In genomic region chr9:137222190-137223077, GRCh38 we compare ENCODE assay signal across 8 cellular contexts. TPM values are rescaled to one million over a fixed set of nuclear protein-coding genes. Genes with fewer than 3 reads are reported as not detected.
DNase-seq lines count a peak whose midpoint lies in the region; ATAC-seq and TF ChIP-seq lines count a peak whose summit lies in the region.

A gene with protein sequence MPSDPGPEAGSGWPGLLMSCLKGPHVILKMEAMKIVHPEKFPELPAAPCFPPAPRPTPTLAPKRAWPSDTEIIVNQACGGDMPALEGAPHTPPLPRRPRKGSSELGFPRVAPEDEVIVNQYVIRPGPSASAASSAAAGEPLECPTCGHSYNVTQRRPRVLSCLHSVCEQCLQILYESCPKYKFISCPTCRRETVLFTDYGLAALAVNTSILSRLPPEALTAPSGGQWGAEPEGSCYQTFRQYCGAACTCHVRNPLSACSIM (minus strand): TSS chr9:137222240. CDS start chr9:137221212, 1,028 bp downstream.

- TF ChIP-seq POLR2A in right lobe of liver (IDR thresholded peaks at IDR 0.05): no peak
- no peak for TF ChIP-seq POLR2A in transverse colon (IDR thresholded peaks at IDR 0.05)

- no TSS peak for BruUV-seq in MCF 10A (replicated peaks; lab: Mats Ljungman, UMichigan)

- intact Hi-C loops in MCF 10A (cut with micrococcal nuclease) (loop anchor here (10.0 kb wide), 2 partner anchors 48 to 178 kb away; partner anchors contain the start of genes LRRC26, NPDC1 and TMEM210), right lobe of liver (cut with DNase I) (no loop called here), transverse colon (cut with DNase I; ENCODE audit: low total_unique reads) (no loop called here)

- H3K9me3 Mint-ChIP-seq in MCF 10A (ENCODE audit: unreplicated experiment): no peaks in the 10 kb centered on the region

- peaks cover 10% of the 10 kb centered on the region for H3K4me1 Mint-ChIP-seq in MCF 10A (ENCODE audit: insufficient read depth, unreplicated experiment)

- TF ChIP-seq CTCF in MCF 10A (IDR thresholded peaks at IDR 0.05; ENCODE audit: unreplicated experiment) (no peak), right lobe of liver (IDR thresholded peaks at IDR 0.05) (no peak), transverse colon (IDR thresholded peaks at IDR 0.05) (peak in 1 of 5 experiments; percentile 8), GM10248 (IDR thresholded peaks at IDR 0.05; ENCODE audit: control extremely low read depth, extremely low read depth, low read depth, missing control alignments) (no peak)

- no peak for TF ChIP-seq EP300 in transverse colon (IDR thresholded peaks at IDR 0.05; ENCODE audit: low read depth)

- 7% methylated on average over 15 of the region's 88 CpGs for WGBS in right lobe of liver (ENCODE audit: insufficient coverage, low coverage, low lambda C conversion rate, missing lambda C conversion rate)
- 3% methylated on average over 14 of the region's 88 CpGs; no CpG with 5 or more reads in 1 of the 2 donors for WGBS in transverse colon (ENCODE audit: low coverage in 1 of 2), 2 donors

- peak within 1 kb of the TSS; percentile 83 for H3K4me3 Mint-ChIP-seq in MCF 10A (ENCODE audit: unreplicated experiment)

- H3K4me1 ChIP-seq in right lobe of liver (peaks cover 0 to 17% (median 5%) of the 10 kb centered on the region in 4 donors), transverse colon (peaks cover 18 to 50% (median 45%) of the 10 kb centered on the region in 4 donors)

- peak; percentile 1 to 7 (median 3) for ATAC-seq in right lobe of liver
- no peak for ATAC-seq in HG02798 (IDR thresholded peaks at IDR 0.05; ENCODE audit: poor library complexity, unreplicated experiment)

- CTCF ChIA-PET in MCF 10A (lab: Yijun Ruan, JAX): interaction anchor here (0.7 to 5.6 kb wide), 3 partner anchors 15 to 33 kb away, joined by 3 to 36 read pairs (median 3); no protein-coding TSS in a partner anchor
- CTCF ChIA-PET in GM10248 (lab: Yijun Ruan, JAX): interaction anchor here (0.9 to 6.9 kb wide), 8 partner anchors 12 to 156 kb away, joined by 3 to 92 read pairs (median 6); partner anchors contain the start of genes ANAPC2, MAN1B1, SSNA1 and TUBB4B

- H3K27me3 Mint-ChIP-seq in MCF 10A (ENCODE audit: insufficient read depth, unreplicated experiment): no peaks in the 10 kb centered on the region

- H3K36me3 Mint-ChIP-seq in MCF 10A (ENCODE audit: insufficient read depth, unreplicated experiment): peaks cover 1% of the 10 kb centered on the region

- peak within 1 kb of the TSS; percentile 81 for H3K4me3 ChIP-seq in Jurkat, Clone E6-1 (ENCODE audit: low read length)
- peak within 1 kb of the TSS; percentile 76 to 87 (median 85) for H3K4me3 ChIP-seq in right lobe of liver
- H3K4me3 ChIP-seq in transverse colon: peak within 1 kb of the TSS; percentile 56 to 75 (median 62)

- H3K27ac Mint-ChIP-seq in MCF 10A (ENCODE audit: low read depth, unreplicated experiment): peak within 1 kb of the TSS; percentile 61

- in situ Hi-C loops in transverse colon (cut with MboI; ENCODE audit: low pct_ligation_motif_present in 1 of 4, low pct_unique_long_range_greater_than_20kb in 1 of 4, low sequenced_read_pairs in 3 of 4): loop anchor here in 2 of 4 donors (10.0 to 25.0 kb wide), 2 partner anchors 98 to 110 kb away; partner anchors contain the start of gene DPP7 (in 1 of the 2)

- H3K36me3 ChIP-seq in right lobe of liver (no peaks in the 10 kb centered on the region), transverse colon (no peaks in the 10 kb centered on the region)

- POLR2A ChIA-PET in MCF 10A (lab: Yijun Ruan, JAX): interaction anchor here (0.6 to 6.3 kb wide), 16 partner anchors 8 to 361 kb away, joined by 3 to 73 read pairs (median 6); partner anchors contain the start of genes ANAPC2, EXD3, MAN1B1 and NDOR1
- POLR2A ChIA-PET in GM10248 (lab: Yijun Ruan, JAX): interaction anchor here (0.6 to 2.8 kb wide), 5 partner anchors 14 to 22 kb away, joined by 3 to 24 read pairs (median 4); partner anchors contain the start of genes TPRN and TUBB4B

- H3K27ac ChIP-seq in right lobe of liver (peak within 1 kb of the TSS; percentile 54 to 72 (median 65)), transverse colon (peak within 1 kb of the TSS; percentile 91 to 96 (median 92))

- DNase-seq in NCI-H510A treated with DMSO at 0.1 percent for 48 hours (lab: John Stamatoyannopoulos, UW): peak; percentile 19
- no peak for DNase-seq in NCI-H510A (lab: John Stamatoyannopoulos, UW)
- DNase-seq in Jurkat, Clone E6-1 (ENCODE audit: low read depth, low spot score): no peak
- no peak for DNase-seq in MCF 10A (ENCODE audit: unreplicated experiment)
- no peak for DNase-seq in right lobe of liver
- no peak for DNase-seq in transverse colon
- DNase-seq in GM10248 (ENCODE audit: extremely low spot score): no peak

- no peaks in the 10 kb centered on the region for H3K9me3 ChIP-seq in right lobe of liver
- no peaks in the 10 kb centered on the region for H3K9me3 ChIP-seq in transverse colon

- H3K27me3 ChIP-seq in right lobe of liver (no peaks in the 10 kb centered on the region), transverse colon (no peaks in the 10 kb centered on the region)

RNA-seq across cellular contexts. Expression of the gene that starts here (rescaled TPM):
- polyA plus RNA-seq in Jurkat, Clone E6-1 (2012; ENCODE audit: insufficient read depth, insufficient read length): 11.2 TPM
- total RNA-seq in MCF 10A (2022) (2.5 and 3.1 TPM in 2 replicates), right lobe of liver (10 to 100 TPM in 1 of 6 experiments, 1 to 10 TPM in 5; 3.5 to 12.2 (median 4.5) TPM), transverse colon (10 to 100 TPM in 1 of 4 donors, 1 to 10 TPM in 2, not detected in 1; 2.3 to 26.5 (median 7.5) TPM)
